In the genomic region with DNA sequence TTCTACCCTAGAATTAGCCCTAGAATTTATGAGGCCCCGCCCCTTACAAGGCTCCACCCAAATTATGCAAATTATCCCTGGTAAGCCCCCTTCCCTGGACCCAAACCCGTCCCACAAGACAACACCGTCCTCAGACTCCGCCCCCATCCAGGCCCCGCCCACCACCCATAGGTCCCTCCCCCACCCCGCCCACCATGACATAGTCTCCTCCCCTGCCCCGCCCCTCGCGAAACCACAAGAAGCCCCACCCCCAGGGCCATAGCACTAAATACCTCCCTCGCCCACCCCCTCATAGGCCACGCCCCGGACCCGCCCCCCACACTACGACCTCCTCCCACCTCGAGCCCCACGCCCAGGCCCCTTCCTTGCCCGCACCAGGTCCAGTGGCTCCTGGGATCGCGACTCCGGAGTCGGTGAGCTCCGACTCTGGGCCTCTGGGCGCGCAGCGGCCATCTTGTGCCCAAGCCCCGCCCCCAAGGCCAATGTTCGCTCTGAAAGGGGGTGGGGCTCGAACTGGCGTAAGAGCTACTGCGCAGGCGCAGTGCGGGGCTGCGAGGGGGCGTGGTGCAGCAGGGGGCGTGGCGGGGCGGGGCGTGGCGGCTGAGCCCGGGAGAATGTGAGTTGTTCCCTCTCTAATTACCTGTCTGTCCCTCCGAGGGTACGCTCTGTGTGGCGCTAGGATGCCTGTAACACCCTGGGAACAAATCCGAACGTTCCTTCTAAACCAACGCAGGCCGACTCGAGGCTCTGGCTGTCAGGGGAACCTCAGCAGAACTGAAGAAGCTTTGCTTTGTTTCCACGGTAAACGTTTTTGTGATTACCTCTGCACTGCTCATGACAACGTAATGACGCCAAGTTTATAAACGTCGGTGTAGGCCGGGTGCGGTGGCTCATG, we compare ENCODE assay signal across 8 cellular contexts. TPM values are rescaled to one million over a fixed set of nuclear protein-coding genes. Genes with fewer than 3 reads are reported as not detected.
A peak's percentile ranks its signal among the peaks of the same experiment; 100 is the strongest.
DNase-seq lines count a peak whose midpoint lies in the region; ATAC-seq and TF ChIP-seq lines count a peak whose summit lies in the region.

A gene with protein sequence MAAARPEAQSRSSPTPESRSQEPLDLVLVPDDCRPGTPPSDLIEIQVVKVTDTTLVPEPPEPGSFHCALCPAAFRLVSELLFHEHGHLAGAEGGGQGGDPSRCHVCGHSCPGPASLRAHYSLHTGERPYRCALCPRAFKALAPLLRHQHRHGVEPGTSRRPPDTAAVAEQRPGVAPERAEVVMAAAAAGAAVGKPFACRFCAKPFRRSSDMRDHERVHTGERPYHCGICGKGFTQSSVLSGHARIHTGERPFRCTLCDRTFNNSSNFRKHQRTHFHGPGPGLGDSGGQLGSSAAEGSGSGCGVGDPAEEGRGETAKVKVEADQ (minus strand): TSS at position 458 of the 895 bp plus-strand sequence. CDS start 5 bp downstream, at position 453.

- 0% methylated on average over 3 to 10 of the region's 56 CpGs for WGBS in gastroesophageal sphincter (ENCODE audit: low coverage in 1 of 2), 2 donors

- CTCF ChIA-PET in activated naive CD4-positive, alpha-beta T cell treated with anti-CD3 and anti-CD28 coated beads, Interleukin-2, amount 10 ng/mL, durations not matched to agents 7 days and 5 days (lab: Charles Lee), result interaction anchor here (0.6 to 3.4 kb wide), 8 partner anchors 9 to 536 kb away, joined by 3 to 15 read pairs (median 3); a partner anchor contains a TSS

- TF ChIP-seq EP300 in gastroesophageal sphincter (IDR thresholded peaks at IDR 0.05), result no peak

- H3K27me3 ChIP-seq in CD4-positive, CD25-positive, alpha-beta regulatory T cell (ENCODE audit: control insufficient read depth, insufficient read depth, low read length), result no peaks in the 10 kb centered on the region
- H3K27me3 ChIP-seq in gastroesophageal sphincter (no peaks in the 10 kb centered on the region), neutrophil (no peaks in the 10 kb centered on the region)

- TF ChIP-seq POLR2A in NB4 (IDR thresholded peaks at IDR 0.05; ENCODE audit: extremely low read depth, insufficient read length), result peak; percentile 44
- TF ChIP-seq POLR2A in gastroesophageal sphincter (IDR thresholded peaks at IDR 0.05), result peak; percentile 33 to 37

- in situ Hi-C loops in SK-MEL-5 (cut with HindIII; ENCODE audit: low pct_unique_long_range_greater_than_20kb, low sequenced_read_pairs), result no loop called here

- no peaks in the 10 kb centered on the region for H3K27me3 Mint-ChIP-seq in CD4-positive, CD25-positive, alpha-beta regulatory T cell
- peaks cover 35% of the 10 kb centered on the region for H3K27me3 Mint-ChIP-seq in activated naive CD4-positive, alpha-beta T cell treated with anti-CD3 and anti-CD28 coated beads, Interleukin-2, amount 10 ng/mL, durations not matched to agents 7 days and 5 days

- no peaks in the 10 kb centered on the region for H3K36me3 ChIP-seq in CD4-positive, CD25-positive, alpha-beta regulatory T cell (ENCODE audit: control insufficient read depth, insufficient read depth, low read length)
- H3K36me3 ChIP-seq in gastroesophageal sphincter, result peaks cover 0 to 24% of the 10 kb centered on the region in 2 donors
- peaks cover 9% of the 10 kb centered on the region for H3K36me3 ChIP-seq in neutrophil

- DNase-seq in CD4-positive, CD25-positive, alpha-beta regulatory T cell, result peak; percentile 90 to 93 (median 92)
- DNase-seq in NB4 (ENCODE audit: low read depth), result peak; percentile 86
- peak; percentile 88 for DNase-seq in SK-MEL-5 (ENCODE audit: low read depth, low spot score)
- peak; percentile 93 for DNase-seq in activated naive CD4-positive, alpha-beta T cell treated with anti-CD3 and anti-CD28 coated beads, Interleukin-2, amount 10 ng/mL, durations not matched to agents 7 days and 5 days
- peak; percentile 72 for DNase-seq in stromal cell of bone marrow (ENCODE audit: low read depth)

- no peaks in the 10 kb centered on the region for H3K9me3 Mint-ChIP-seq in CD4-positive, CD25-positive, alpha-beta regulatory T cell
- H3K9me3 Mint-ChIP-seq in activated naive CD4-positive, alpha-beta T cell treated with anti-CD3 and anti-CD28 coated beads, Interleukin-2, amount 10 ng/mL, durations not matched to agents 7 days and 5 days, result peaks cover 2% of the 10 kb centered on the region

- TF ChIP-seq CTCF in NB4 (IDR thresholded peaks at IDR 0.05; ENCODE audit: low read depth, low read length), result no peak
- TF ChIP-seq CTCF in gastroesophageal sphincter (IDR thresholded peaks at IDR 0.05), result peak in 1 of 4 experiments; percentile 9
- peak; percentile 29 for TF ChIP-seq CTCF in neutrophil (IDR thresholded peaks at IDR 0.05)

- H3K4me3 ChIP-seq in CD4-positive, CD25-positive, alpha-beta regulatory T cell (ENCODE audit: low read depth, low read length), result peak within 1 kb of the TSS; percentile 76
- H3K4me3 ChIP-seq in NB4 (ENCODE audit: low read depth, low read length), result peak within 1 kb of the TSS; percentile 51
- H3K4me3 ChIP-seq in gastroesophageal sphincter, result peak within 1 kb of the TSS; percentile 49 to 69
- peak within 1 kb of the TSS; percentile 66 to 79 for H3K4me3 ChIP-seq in neutrophil (ENCODE audit: low read depth in 1 of 2, low read length in 1 of 2)

- no peaks in the 10 kb centered on the region for H3K9me3 ChIP-seq in CD4-positive, CD25-positive, alpha-beta regulatory T cell (ENCODE audit: control insufficient read depth in 2 of 2, low read length in 2 of 2)
- H3K9me3 ChIP-seq in gastroesophageal sphincter, result no peaks in the 10 kb centered on the region
- no peaks in the 10 kb centered on the region for H3K9me3 ChIP-seq in neutrophil

- peaks cover 17 to 53% (median 25%) of the 10 kb centered on the region in 4 donors for H3K4me1 Mint-ChIP-seq in CD4-positive, CD25-positive, alpha-beta regulatory T cell
- peaks cover 56% of the 10 kb centered on the region for H3K4me1 Mint-ChIP-seq in activated naive CD4-positive, alpha-beta T cell treated with anti-CD3 and anti-CD28 coated beads, Interleukin-2, amount 10 ng/mL, durations not matched to agents 7 days and 5 days

- ATAC-seq in CD4-positive, CD25-positive, alpha-beta regulatory T cell (ENCODE audit: low read depth in 2 of 2), result peak; percentile 80 to 84
- ATAC-seq in GM21619 (IDR thresholded peaks at IDR 0.05; ENCODE audit: unreplicated experiment) (peak; percentile 52), gastroesophageal sphincter (peak; percentile 91)

- peak within 1 kb of the TSS; percentile 96 for H3K27ac ChIP-seq in CD4-positive, CD25-positive, alpha-beta regulatory T cell (ENCODE audit: insufficient read depth, low read length, poor library complexity, severe bottlenecking)
- H3K27ac ChIP-seq in gastroesophageal sphincter (peak within 1 kb of the TSS; percentile 76 to 100 (median 95)), neutrophil (peak within 1 kb of the TSS; percentile 96)

- peaks cover 33% of the 10 kb centered on the region for H3K4me1 ChIP-seq in CD4-positive, CD25-positive, alpha-beta regulatory T cell (ENCODE audit: control insufficient read depth, insufficient read depth, low read length, poor library complexity, severe bottlenecking)
- peaks cover 0 to 25% (median 0%) of the 10 kb centered on the region in 3 donors for H3K4me1 ChIP-seq in gastroesophageal sphincter
- H3K4me1 ChIP-seq in neutrophil (ENCODE audit: control insufficient read depth in 1 of 2, insufficient read depth in 1 of 2, low read depth in 1 of 2, low read length in 1 of 2), result peaks cover 55 to 59% of the 10 kb centered on the region in 2 experiments

- H3K4me3 Mint-ChIP-seq in CD4-positive, CD25-positive, alpha-beta regulatory T cell, result peak within 1 kb of the TSS; percentile 89 to 95 (median 91)
- H3K4me3 Mint-ChIP-seq in activated naive CD4-positive, alpha-beta T cell treated with anti-CD3 and anti-CD28 coated beads, Interleukin-2, amount 10 ng/mL, durations not matched to agents 7 days and 5 days, result peak within 1 kb of the TSS; percentile 92

- peaks cover 4% of the 10 kb centered on the region for H3K36me3 Mint-ChIP-seq in CD4-positive, CD25-positive, alpha-beta regulatory T cell
- H3K36me3 Mint-ChIP-seq in activated naive CD4-positive, alpha-beta T cell treated with anti-CD3 and anti-CD28 coated beads, Interleukin-2, amount 10 ng/mL, durations not matched to agents 7 days and 5 days, result peaks cover 26% of the 10 kb centered on the region

- H3K27ac Mint-ChIP-seq in CD4-positive, CD25-positive, alpha-beta regulatory T cell, result peak within 1 kb of the TSS; percentile 97 to 98 (median 98)
- peak within 1 kb of the TSS; percentile 98 for H3K27ac Mint-ChIP-seq in activated naive CD4-positive, alpha-beta T cell treated with anti-CD3 and anti-CD28 coated beads, Interleukin-2, amount 10 ng/mL, durations not matched to agents 7 days and 5 days

RNA-seq across cellular contexts. Expression of the gene that starts here (rescaled TPM):
- total RNA-seq in CD4-positive, CD25-positive, alpha-beta regulatory T cell, result 11.1 TPM
- polyA plus RNA-seq in CD4-positive, CD25-positive, alpha-beta regulatory T cell, result 1 to 10 TPM; 1.0 to 2.4 (median 1.6) TPM
- 1.7 and 1.8 TPM in 2 replicates for total RNA-seq in SK-MEL-5 (2014; rRNA removed; shearing (Covaris generic))
- polyA plus RNA-seq in SK-MEL-5 (2015; cell fraction: cytosol; rRNA removed), result 1.5 and 1.7 TPM in 2 replicates
- polyA plus RNA-seq in SK-MEL-5 (2015; cell fraction: nucleus; rRNA removed), result 1.0 and 3.2 TPM in 2 replicates
- total RNA-seq in gastroesophageal sphincter, result 1 to 10 TPM in 3 of 4 donors, under 1 TPM in 1; 0.54 to 8.1 (median 4.8) TPM

Comparison
In these comparisons a context has a peak if more than half of its experiments do, and no peak if none do; other contexts are left out.
1. Peak in every context shown above with its lines: DNase-seq, ATAC-seq, H3K4me3 ChIP-seq and H3K27ac ChIP-seq.